ENCODE assay signal across 19 cellular contexts in the genomic region with DNA sequence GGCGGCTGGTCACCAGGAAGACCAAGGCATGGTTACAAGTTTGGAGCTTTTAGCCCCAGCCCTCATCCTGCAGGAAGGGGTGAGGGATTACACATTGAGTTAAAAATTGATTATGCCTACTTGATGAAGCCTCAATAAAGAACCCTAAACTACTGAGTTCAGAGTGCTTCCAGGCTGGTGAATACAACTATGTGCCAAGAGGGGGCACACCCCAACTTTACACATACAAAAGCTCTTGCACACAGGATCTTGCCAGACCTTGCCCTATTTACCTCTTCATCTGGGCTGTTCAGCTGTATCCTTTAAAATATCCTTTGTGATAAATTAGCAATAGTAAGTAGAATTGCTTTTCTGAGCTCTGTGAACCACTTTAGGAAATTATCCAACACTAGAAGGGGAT.
DNase-seq lines count a peak whose midpoint lies in the region; ATAC-seq, FAIRE-seq and TF ChIP-seq lines count a peak whose summit lies in the region.
"Had no signal": no experiment of that assay in that cellular context is flagged by ENCODE, and none has a peak within 500 bp of the region (broad histone marks: within the 10 kb centered on the region; RNA-seq: fewer than 3 reads in every experiment).

No MANE protein-coding gene starts in this region.

- TF ChIP-seq CTCF in GM12878 (IDR thresholded peaks at IDR 0.05 in 2 of 3, conservative IDR thresholded peaks at IDR 0.05 in 1 of 3; ENCODE audit: control insufficient read depth in 2 of 3, extremely low read depth in 1 of 3, insufficient read depth in 1 of 3, low read depth in 3 of 3, low read length in 3 of 3) = no peak

- intact Hi-C loops in activated naive CD4-positive, alpha-beta T cell treated with anti-CD3 and anti-CD28 coated beads for 36 hours (cut with micrococcal nuclease) = loop anchor here (1.0 to 10.0 kb wide), 2 partner anchors 21 to 828 kb away; partner anchors contain the start of gene USP38
- intact Hi-C loops in GM12878 (cut with micrococcal nuclease; ENCODE audit: unreplicated experiment) = loop anchor here (5.0 to 10.0 kb wide), 2 partner anchors 211 to 668 kb away; no protein-coding TSS in a partner anchor

- H3K9ac ChIP-seq in GM12878 (ENCODE audit: control insufficient read depth, insufficient read depth, low read length) = no peak overlapping the region

- no TSS peak for BruUV-seq in GM12878 (replicated peaks; lab: Mats Ljungman, UMichigan)

- H3K36me3 Mint-ChIP-seq in activated naive CD4-positive, alpha-beta T cell treated with anti-CD3 and anti-CD28 coated beads for 36 hours (ENCODE audit: low read depth) = peaks cover 2% of the 10 kb centered on the region
- peaks cover 2% of the 10 kb centered on the region for H3K36me3 Mint-ChIP-seq in T-helper 17 cell (ENCODE audit: low read depth)

- peak overlapping the region; percentile 90 for H3K27ac Mint-ChIP-seq in activated naive CD4-positive, alpha-beta T cell treated with anti-CD3 and anti-CD28 coated beads for 36 hours
- peak overlapping the region; percentile 96 for H3K27ac Mint-ChIP-seq in T-helper 17 cell
- H3K27ac Mint-ChIP-seq in stimulated activated naive CD8-positive, alpha-beta T cell treated with anti-CD3 and anti-CD28 coated beads, Interleukin-15, amount 100 ng/mL, for 72 hours = peak overlapping the region; percentile 90 to 95
- H3K27ac Mint-ChIP-seq: endodermal cell had no signal

- ATAC-seq in T-helper 17 cell = peak; percentile 58
- ATAC-seq in GM12878 = peak; percentile 50
- peak; percentile 77 for ATAC-seq in stimulated activated naive CD8-positive, alpha-beta T cell treated with anti-CD3 and anti-CD28 coated beads, Interleukin-15, amount 100 ng/mL, for 72 hours
- no peak for ATAC-seq in HG02852 (IDR thresholded peaks at IDR 0.05; ENCODE audit: unreplicated experiment)

- FAIRE-seq in GM12878 (lab: Jason Lieb, UNC) = no peak
- FAIRE-seq: TTC549 had no signal

- no peak for TF ChIP-seq POLR2A in GM12878 (IDR thresholded peaks at IDR 0.05; ENCODE audit: low read depth, low read length)

- peaks cover under 1% of the 10 kb centered on the region for H3K9me3 Mint-ChIP-seq in activated naive CD4-positive, alpha-beta T cell treated with anti-CD3 and anti-CD28 coated beads for 36 hours
- peaks cover 2 to 3% of the 10 kb centered on the region in 2 donors for H3K9me3 Mint-ChIP-seq in stimulated activated naive CD8-positive, alpha-beta T cell treated with anti-CD3 and anti-CD28 coated beads, Interleukin-15, amount 100 ng/mL, for 72 hours
- H3K9me3 Mint-ChIP-seq: endodermal cell had no signal

- no peaks in the 10 kb centered on the region for H3K4me1 ChIP-seq in GM12878 (ENCODE audit: control insufficient read depth, insufficient read depth, low read length)
- H3K4me1 ChIP-seq: uterus had no signal

- in situ Hi-C loops in GM12878 (cut with MboI) = loop anchor here (10.0 kb wide), 2 partner anchors 358 to 488 kb away; partner anchors contain the start of gene INPP4B

- H2AFZ ChIP-seq in GM12878 (ENCODE audit: control insufficient read depth, low read depth, low read length) = no peak overlapping the region

- no peaks in the 10 kb centered on the region for H3K9me3 ChIP-seq in T-helper 17 cell (ENCODE audit: control insufficient read depth, low read length, poor library complexity, severe bottlenecking)
- no peaks in the 10 kb centered on the region for H3K9me3 ChIP-seq in GM12878 (replicated peaks; ENCODE audit: control insufficient read depth, insufficient read depth, low read length)
- H3K9me3 ChIP-seq: left ventricle myocardium inferior, Peyer's patch, uterus had no signal

- H3K4me2 ChIP-seq in GM12878 (ENCODE audit: control insufficient read depth, insufficient read depth) = no peak overlapping the region

- H3K4me1 Mint-ChIP-seq in activated naive CD4-positive, alpha-beta T cell treated with anti-CD3 and anti-CD28 coated beads for 36 hours (ENCODE audit: low read depth) = peaks cover 86% of the 10 kb centered on the region
- peaks cover 61% of the 10 kb centered on the region for H3K4me1 Mint-ChIP-seq in T-helper 17 cell
- peaks cover 83% of the 10 kb centered on the region for H3K4me1 Mint-ChIP-seq in stimulated activated naive CD8-positive, alpha-beta T cell treated with anti-CD3 and anti-CD28 coated beads, Interleukin-15, amount 100 ng/mL, for 72 hours
- H3K4me1 Mint-ChIP-seq: endodermal cell had no signal

- RAD21 ChIA-PET in GM12878 (lab: Charles Lee; ENCODE audit: unreplicated experiment) = interaction anchor here (0.7 to 8.0 kb wide), 17 partner anchors 8 to 361 kb away, joined by 3 to 133 read pairs (median 4); no protein-coding TSS in a partner anchor

- H3K4me3 Mint-ChIP-seq in activated naive CD4-positive, alpha-beta T cell treated with anti-CD3 and anti-CD28 coated beads for 36 hours = no peak overlapping the region
- peak overlapping the region; percentile 80 for H3K4me3 Mint-ChIP-seq in T-helper 17 cell
- H3K4me3 Mint-ChIP-seq in stimulated activated naive CD8-positive, alpha-beta T cell treated with anti-CD3 and anti-CD28 coated beads, Interleukin-15, amount 100 ng/mL, for 72 hours = peak overlapping the region; percentile 19 to 75
- H3K4me3 Mint-ChIP-seq: endodermal cell had no signal

- POLR2A ChIA-PET in GM12878 (lab: Charles Lee) = interaction anchor here (0.6 to 1.2 kb wide), 3 partner anchors 47 to 197 kb away, joined by 3 read pairs; no protein-coding TSS in a partner anchor

- SMC1A ChIA-PET in GM12878 (lab: Charles Lee; ENCODE audit: uncharacterized antibody, unreplicated experiment) = interaction anchor here (0.8 to 7.3 kb wide), 29 partner anchors 9 to 383 kb away, joined by 3 to 120 read pairs (median 5); no protein-coding TSS in a partner anchor

- CTCF ChIA-PET in activated naive CD4-positive, alpha-beta T cell treated with anti-CD3 and anti-CD28 coated beads for 36 hours (lab: Charles Lee) = interaction anchor here (0.6 to 2.7 kb wide), 13 partner anchors 8 to 363 kb away, joined by 3 to 16 read pairs (median 4); no protein-coding TSS in a partner anchor
- CTCF ChIA-PET in GM12878 (lab: Yijun Ruan, JAX) = interaction anchor here (0.9 to 10.0 kb wide), 15 partner anchors 8 to 363 kb away, joined by 3 to 135 read pairs (median 6); no protein-coding TSS in a partner anchor

- no peaks in the 10 kb centered on the region for H3K27me3 ChIP-seq in GM12878 (replicated peaks in 1 of 2; ENCODE audit: control insufficient read depth in 2 of 2, insufficient read depth in 2 of 2, low read length in 1 of 2)
- H3K27me3 ChIP-seq: Peyer's patch, uterus had no signal

- no peak overlapping the region for H3K4me3 ChIP-seq in GM12878
- H3K4me3 ChIP-seq: left ventricle myocardium inferior, Peyer's patch, uterus had no signal

- no peaks in the 10 kb centered on the region for H3K36me3 ChIP-seq in GM12878 (ENCODE audit: control insufficient read depth in 2 of 2, insufficient read depth in 2 of 2, low read length in 1 of 2)
- H3K36me3 ChIP-seq: left ventricle myocardium inferior, Peyer's patch, uterus had no signal

- H4K20me1 ChIP-seq in GM12878 (ENCODE audit: control insufficient read depth, insufficient read depth) = no peaks in the 10 kb centered on the region

- 0% methylated on average over 1 of the region's 1 CpG for WGBS in GM12878 (ENCODE audit: insufficient coverage, insufficient replicate concordance, low lambda C conversion rate, missing lambda C conversion rate)

- no peak overlapping the region for H3K27ac ChIP-seq in GM12878 (ENCODE audit: control insufficient read depth, insufficient read depth)
- H3K27ac ChIP-seq: left ventricle myocardium inferior, uterus had no signal

- no peak for TF ChIP-seq EP300 in GM12878 (IDR thresholded peaks at IDR 0.05; ENCODE audit: borderline replicate concordance in 1 of 2, control insufficient read depth in 1 of 2, low read depth in 2 of 2, low read length in 2 of 2)

- no peaks in the 10 kb centered on the region for H3K27me3 Mint-ChIP-seq in activated naive CD4-positive, alpha-beta T cell treated with anti-CD3 and anti-CD28 coated beads for 36 hours (ENCODE audit: low read depth)
- H3K27me3 Mint-ChIP-seq in T-helper 17 cell = no peaks in the 10 kb centered on the region
- no peaks in the 10 kb centered on the region for H3K27me3 Mint-ChIP-seq in stimulated activated naive CD8-positive, alpha-beta T cell treated with anti-CD3 and anti-CD28 coated beads, Interleukin-15, amount 100 ng/mL, for 72 hours

- peak; percentile 47 for DNase-seq in activated naive CD4-positive, alpha-beta T cell treated with anti-CD3 and anti-CD28 coated beads for 36 hours
- no peak for DNase-seq in activated naive CD4-positive, alpha-beta T cell (lab: John Stamatoyannopoulos, UW)
- DNase-seq in T-helper 17 cell = no peak
- DNase-seq in GM12878 (ENCODE audit: low read depth, low spot score) = no peak
- DNase-seq in stimulated activated naive CD8-positive, alpha-beta T cell treated with anti-CD3 and anti-CD28 coated beads, Interleukin-15, amount 100 ng/mL, for 72 hours = peak in 1 of 2 donors; percentile 24
- DNase-seq in SKM-1 (lab: John Stamatoyannopoulos, UW; ENCODE audit: unreplicated experiment) = no peak
- no peak for DNase-seq in activated CD4-positive, alpha-beta T cell treated with anti-CD3 and anti-CD28 coated beads for 1 hour
- DNase-seq: activated effector memory CD4-positive, alpha-beta T cell treated with Interleukin-2 at 50 U/mL for 16 hours; DMS79 treated with DMSO at 0.1 percent for 48 hours; endodermal cell; head of caudate nucleus; KG1; left ventricle myocardium inferior; NCI-H1930; NCI-H345; Peyer's patch; uterus had no signal

- no peaks in the 10 kb centered on the region for H3K79me2 ChIP-seq in GM12878 (ENCODE audit: control insufficient read depth, insufficient read depth, low read length)

- no peak for TF ChIP-seq RAD21 in GM12878 (IDR thresholded peaks at IDR 0.05; ENCODE audit: insufficient read depth, low read depth, low read length)

TF ChIP-seq in GM12878, 131 proteins besides CTCF, POLR2A, EP300 and RAD21 (continues in another document):
- no peak for TF ChIP-seq BMI1 (IDR thresholded peaks at IDR 0.05; ENCODE audit: borderline replicate concordance)
- TF ChIP-seq RB1 (IDR thresholded peaks at IDR 0.05; ENCODE audit: borderline replicate concordance) = no peak
- TF ChIP-seq IRF4 (IDR thresholded peaks at IDR 0.05; ENCODE audit: low read depth, low read length) = no peak
- TF ChIP-seq, protein P1, sequence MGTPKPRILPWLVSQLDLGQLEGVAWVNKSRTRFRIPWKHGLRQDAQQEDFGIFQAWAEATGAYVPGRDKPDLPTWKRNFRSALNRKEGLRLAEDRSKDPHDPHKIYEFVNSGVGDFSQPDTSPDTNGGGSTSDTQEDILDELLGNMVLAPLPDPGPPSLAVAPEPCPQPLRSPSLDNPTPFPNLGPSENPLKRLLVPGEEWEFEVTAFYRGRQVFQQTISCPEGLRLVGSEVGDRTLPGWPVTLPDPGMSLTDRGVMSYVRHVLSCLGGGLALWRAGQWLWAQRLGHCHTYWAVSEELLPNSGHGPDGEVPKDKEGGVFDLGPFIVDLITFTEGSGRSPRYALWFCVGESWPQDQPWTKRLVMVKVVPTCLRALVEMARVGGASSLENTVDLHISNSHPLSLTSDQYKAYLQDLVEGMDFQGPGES (IDR thresholded peaks at IDR 0.05) = no peak
